Comparison of ENCODE assay signal across 17 cellular contexts in genomic region chr12:46174061-46174662, GRCh38.
DNase-seq lines count a peak whose midpoint lies in the region; ATAC-seq and TF ChIP-seq lines count a peak whose summit lies in the region.
"Had no signal": no experiment of that assay in that cellular context is flagged by ENCODE, and none has a peak within 500 bp of the region (broad histone marks: within the 10 kb centered on the region; RNA-seq: fewer than 3 reads in every experiment).

No MANE protein-coding gene starts in this region.

- peak; percentile 40 for ATAC-seq in GM19372 (IDR thresholded peaks at IDR 0.05; ENCODE audit: low read depth, unreplicated experiment)
- peak; percentile 45 for ATAC-seq in HG02885 (IDR thresholded peaks at IDR 0.05; ENCODE audit: poor library complexity, unreplicated experiment)
- ATAC-seq in activated B cell treated with CpG ODN at 0.5 μM for 24 hours (ENCODE audit: low read depth), result peak; percentile 69
- no peak for ATAC-seq in esophagus mucosa
- ATAC-seq: left lung, natural killer cell, right lobe of liver, WTC11 had no signal

- H3K4me3 ChIP-seq in GM12865 (ENCODE audit: low read depth, low read length), result no peak overlapping the region
- H3K4me3 ChIP-seq: GM23248, left lung, right lobe of liver, stomach had no signal

- H3K4me3 Mint-ChIP-seq in activated B cell treated with CpG ODN at 0.5 μM for 24 hours (peak overlapping the region; percentile 71), glutamatergic neuron (ENCODE audit: unreplicated experiment) (no peak overlapping the region)
- H3K4me3 Mint-ChIP-seq: natural killer cell, WTC11 had no signal

- H3K27ac Mint-ChIP-seq in activated B cell treated with CpG ODN at 0.5 μM for 24 hours (peak overlapping the region; percentile 88), glutamatergic neuron (ENCODE audit: unreplicated experiment) (no peak overlapping the region)
- H3K27ac Mint-ChIP-seq: natural killer cell, WTC11 had no signal

- no peaks in the 10 kb centered on the region for H3K36me3 Mint-ChIP-seq in activated B cell treated with CpG ODN at 0.5 μM for 24 hours (ENCODE audit: low read depth)
- no peaks in the 10 kb centered on the region for H3K36me3 Mint-ChIP-seq in glutamatergic neuron (ENCODE audit: unreplicated experiment)
- H3K36me3 Mint-ChIP-seq: natural killer cell, WTC11 had no signal

- no peak for TF ChIP-seq CTCF in GM12865 (IDR thresholded peaks at IDR 0.05; ENCODE audit: insufficient read depth, low read depth, low read length, missing control alignments)
- no peak for TF ChIP-seq CTCF in activated B cell treated with CpG ODN at 0.5 μM for 24 hours (IDR thresholded peaks at IDR 0.05)
- TF ChIP-seq CTCF in glutamatergic neuron (IDR thresholded peaks at IDR 0.05; ENCODE audit: partially characterized antibody, unreplicated experiment), result no peak

- peaks cover 71% of the 10 kb centered on the region for H3K4me1 Mint-ChIP-seq in activated B cell treated with CpG ODN at 0.5 μM for 24 hours
- H3K4me1 Mint-ChIP-seq in glutamatergic neuron (ENCODE audit: low read depth, unreplicated experiment), result no peaks in the 10 kb centered on the region

- CTCF ChIA-PET in activated B cell treated with CpG ODN at 0.5 μM for 24 hours (lab: Charles Lee), result no interaction called here

- peak; percentile 55 for DNase-seq in GM12865 (ENCODE audit: low read depth)
- DNase-seq in activated B cell treated with CpG ODN at 0.5 μM for 24 hours, result no peak
- DNase-seq in dermis blood vessel endothelial cell, result no peak
- DNase-seq in glutamatergic neuron, result no peak
- DNase-seq in kidney tubule cell (ENCODE audit: low spot score), result no peak
- DNase-seq: activated CD8-positive, alpha-beta memory T cell treated with anti-CD3 and anti-CD28 coated beads, Interleukin-2, amount 50 U/mL, for 48 hours; GM23248; left lung; natural killer cell; NCI-H69; right lobe of liver; SHP77; stomach had no signal

- H3K9me3 Mint-ChIP-seq in activated B cell treated with CpG ODN at 0.5 μM for 24 hours (no peaks in the 10 kb centered on the region), glutamatergic neuron (ENCODE audit: unreplicated experiment) (peaks cover 2% of the 10 kb centered on the region)
- H3K9me3 Mint-ChIP-seq: natural killer cell had no signal

- no peaks in the 10 kb centered on the region for H3K27me3 Mint-ChIP-seq in activated B cell treated with CpG ODN at 0.5 μM for 24 hours
- H3K27me3 Mint-ChIP-seq in glutamatergic neuron (ENCODE audit: unreplicated experiment), result no peaks in the 10 kb centered on the region

- intact Hi-C loops in activated B cell treated with CpG ODN at 0.5 μM for 24 hours (cut with micrococcal nuclease), result loop anchor here (2.0 to 10.0 kb wide), 2 partner anchors 13 to 1531 kb away; partner anchors contain the start of gene RPAP3

- POLR2A ChIA-PET in activated B cell treated with CpG ODN at 0.5 μM for 24 hours (lab: Charles Lee), result interaction anchor here (1.1 to 4.5 kb wide), 3 partner anchors 13 to 95 kb away, joined by 3 to 21 read pairs (median 4); partner anchors contain the start of gene SLC38A1
